Comparison of ENCODE assay signal across 33 cellular contexts in the genomic region with DNA sequence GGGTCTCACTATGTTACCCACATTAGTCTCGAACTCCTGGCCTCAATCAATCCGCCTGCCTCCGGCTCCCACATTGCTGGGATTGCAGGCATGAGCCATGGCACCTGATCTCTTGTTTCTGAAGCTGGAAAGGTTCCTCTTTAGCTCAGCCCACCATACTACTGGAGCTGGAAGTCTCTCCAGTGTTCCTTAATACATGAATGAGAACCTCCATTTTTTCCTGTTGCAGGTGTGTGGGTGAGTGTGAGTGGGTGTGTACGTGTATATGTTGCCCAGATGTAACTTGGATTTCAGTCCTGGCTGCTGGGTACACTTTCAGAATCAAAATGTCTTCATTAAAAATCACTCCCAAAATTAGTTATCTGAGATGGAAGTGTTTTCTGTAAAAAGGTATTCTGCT. TPM values are rescaled to one million over a fixed set of nuclear protein-coding genes. Genes with fewer than 3 reads are reported as not detected.
"Had no signal": no experiment of that assay in that cellular context is flagged by ENCODE, and none has a peak within 500 bp of the region (broad histone marks: within the 10 kb centered on the region; RNA-seq: fewer than 3 reads in every experiment).

No MANE protein-coding gene starts in this region.

- H3K9me3 ChIP-seq: left ventricle myocardium inferior, ovary, right lobe of liver, stomach, testis, thyroid gland, transverse colon, upper lobe of left lung, vagina had no signal

- H3K36me3 Mint-ChIP-seq: mesothelial cell of epicardium; naive B cell; natural killer cell treated with Interleukin-12 subunit alpha and Interleukin-12 subunit beta and Interleukin-15 and Interleukin-18, amount 100 ng/mL, for 72 hours; stimulated activated memory B cell treated with anti-CD40 and anti-IgM and Interleukin-4, amounts not matched to agents 10 μg/mL and 1 μg/mL and 100 μg/mL, for 72 hours had no signal

- H3K4me3 ChIP-seq: left ventricle myocardium inferior, lung, ovary, right atrium auricular region, right lobe of liver, smooth muscle cell, stomach, testis, thyroid gland, transverse colon, upper lobe of left lung, vagina had no signal

- DNase-seq: islet precursor cell; left ventricle myocardium inferior; mesendoderm; ovary; right lobe of liver; stimulated activated CD4-positive, alpha-beta T cell treated with anti-CD3 and anti-CD28 coated beads, Interleukin-1b, Interleukin-23, amount 100 ng/mL, for 48 hours; stimulated activated CD4-positive, alpha-beta T cell treated with anti-CD3 and anti-CD28 coated beads, Interleukin-2, amount 100 ng/mL, for 48 hours; stimulated activated CD4-positive, alpha-beta T cell treated with anti-CD3 and anti-CD28 coated beads, Interleukin-4, amount 100 ng/mL, for 4 hours; stimulated activated CD8-positive, alpha-beta memory T cell treated with anti-CD3 and anti-CD28 coated beads, Interleukin-4, amount 100 ng/mL, for 48 hours; stimulated activated naive CD8-positive, alpha-beta T cell treated with anti-CD3 and anti-CD28 coated beads, Interleukin-15, Interleukin-2, amounts not matched to agents 100 U/mL and 50 U/mL, for 24 hours; stomach; testis; thyroid gland; transverse colon; upper lobe of left lung had no signal

- H3K36me3 ChIP-seq: left ventricle myocardium inferior, ovary, right atrium auricular region, right lobe of liver, stomach, thyroid gland, transverse colon, upper lobe of left lung, vagina had no signal

- H3K4me1 ChIP-seq: left ventricle myocardium inferior, right atrium auricular region, right lobe of liver, thyroid gland, transverse colon, upper lobe of left lung, vagina had no signal

- H3K4me3 Mint-ChIP-seq: mesothelial cell of epicardium; naive B cell; natural killer cell treated with Interleukin-12 subunit alpha and Interleukin-12 subunit beta and Interleukin-15 and Interleukin-18, amount 100 ng/mL, for 72 hours; stimulated activated memory B cell treated with anti-CD40 and anti-IgM and Interleukin-4, amounts not matched to agents 10 μg/mL and 1 μg/mL and 100 μg/mL, for 72 hours had no signal

- H3K27me3 ChIP-seq: ovary, right atrium auricular region, right lobe of liver, testis, vagina had no signal

- H3K27ac Mint-ChIP-seq: mesothelial cell of epicardium; natural killer cell treated with Interleukin-12 subunit alpha and Interleukin-12 subunit beta and Interleukin-15 and Interleukin-18, amount 100 ng/mL, for 72 hours; progenitor cell of endocrine pancreas; stimulated activated memory B cell treated with anti-CD40 and anti-IgM and Interleukin-4, amounts not matched to agents 10 μg/mL and 1 μg/mL and 100 μg/mL, for 72 hours had no signal

- H3K27ac ChIP-seq: left ventricle myocardium inferior, ovary, right atrium auricular region, right lobe of liver, stomach, testis, thyroid gland, transverse colon, upper lobe of left lung, vagina had no signal

- H3K4me2 ChIP-seq: smooth muscle cell had no signal

- H3K9me3 Mint-ChIP-seq: naive B cell; natural killer cell treated with Interleukin-12 subunit alpha and Interleukin-12 subunit beta and Interleukin-15 and Interleukin-18, amount 100 ng/mL, for 72 hours had no signal

- H3K4me1 Mint-ChIP-seq: mesothelial cell of epicardium had no signal

RNA-seq across cellular contexts. Expression of gene PNPLA1, which starts 11.1 kb away (rescaled TPM):
- total RNA-seq: kidney epithelial cell, left ventricle myocardium inferior, mesothelial cell of epicardium, progenitor cell of endocrine pancreas, pulmonary artery endothelial cell, renal cortical epithelial cell, right lobe of liver, skeletal muscle tissue, smooth muscle cell, urinary bladder, vagina had no signal
- polyA plus RNA-seq: neural cell, smooth muscle cell had no signal

RNA-seq across cellular contexts. Expression of gene BNIP5, which starts 55.7 kb away (rescaled TPM):
- total RNA-seq: kidney epithelial cell; left ventricle myocardium inferior; lower leg skin; mesothelial cell of epicardium; mononuclear cell; natural killer cell treated with Interleukin-12 subunit alpha and Interleukin-12 subunit beta and Interleukin-15 and Interleukin-18, amount 100 ng/mL, for 72 hours; omental fat pad; pulmonary artery endothelial cell; renal cortical epithelial cell; right atrium auricular region; right lobe of liver; skeletal muscle tissue; smooth muscle cell; thyroid gland; urinary bladder; vagina had no signal
- polyA plus RNA-seq: neural cell, smooth muscle cell, urinary bladder had no signal
